In genomic region chr1:17199267-17200044, GRCh38 we compare ENCODE assay signal across 1 cellular context.
TF ChIP-seq lines count a peak whose summit lies in the region.

No MANE protein-coding gene starts in this region.

TF ChIP-seq in HCT116, 20 proteins besides CTCF, POLR2A, EP300 and RAD21 (continued from another document):
- TF ChIP-seq CBX3 (IDR thresholded peaks at IDR 0.05; ENCODE audit: low read depth): no peak
- no peak for TF ChIP-seq EZH2 (IDR thresholded peaks at IDR 0.05)
- no peak for TF ChIP-seq CEBPB (IDR thresholded peaks at IDR 0.05; ENCODE audit: low read depth)
- no peak for TF ChIP-seq REST (IDR thresholded peaks at IDR 0.05; ENCODE audit: low read depth)
- TF ChIP-seq SIN3A (IDR thresholded peaks at IDR 0.05; ENCODE audit: low read depth): no peak
- no peak for TF ChIP-seq YY1 (IDR thresholded peaks at IDR 0.05; ENCODE audit: extremely low read depth, insufficient replicate concordance, low read depth, low read length)
- TF ChIP-seq ELF1 (IDR thresholded peaks at IDR 0.05; ENCODE audit: borderline replicate concordance, low read depth): no peak
- TF ChIP-seq TCF7L2 (IDR thresholded peaks at IDR 0.05; ENCODE audit: borderline replicate concordance, extremely low read depth, insufficient read depth, insufficient read length): no peak
- TF ChIP-seq POLR2AphosphoS5 (IDR thresholded peaks at IDR 0.05; ENCODE audit: low read depth, low read length): no peak
- no peak for TF ChIP-seq SRF (IDR thresholded peaks at IDR 0.05; ENCODE audit: low read depth)
- TF ChIP-seq JUND (IDR thresholded peaks at IDR 0.05): no peak
